Comparison of ENCODE assay signal across 2 cellular contexts in the genomic region with DNA sequence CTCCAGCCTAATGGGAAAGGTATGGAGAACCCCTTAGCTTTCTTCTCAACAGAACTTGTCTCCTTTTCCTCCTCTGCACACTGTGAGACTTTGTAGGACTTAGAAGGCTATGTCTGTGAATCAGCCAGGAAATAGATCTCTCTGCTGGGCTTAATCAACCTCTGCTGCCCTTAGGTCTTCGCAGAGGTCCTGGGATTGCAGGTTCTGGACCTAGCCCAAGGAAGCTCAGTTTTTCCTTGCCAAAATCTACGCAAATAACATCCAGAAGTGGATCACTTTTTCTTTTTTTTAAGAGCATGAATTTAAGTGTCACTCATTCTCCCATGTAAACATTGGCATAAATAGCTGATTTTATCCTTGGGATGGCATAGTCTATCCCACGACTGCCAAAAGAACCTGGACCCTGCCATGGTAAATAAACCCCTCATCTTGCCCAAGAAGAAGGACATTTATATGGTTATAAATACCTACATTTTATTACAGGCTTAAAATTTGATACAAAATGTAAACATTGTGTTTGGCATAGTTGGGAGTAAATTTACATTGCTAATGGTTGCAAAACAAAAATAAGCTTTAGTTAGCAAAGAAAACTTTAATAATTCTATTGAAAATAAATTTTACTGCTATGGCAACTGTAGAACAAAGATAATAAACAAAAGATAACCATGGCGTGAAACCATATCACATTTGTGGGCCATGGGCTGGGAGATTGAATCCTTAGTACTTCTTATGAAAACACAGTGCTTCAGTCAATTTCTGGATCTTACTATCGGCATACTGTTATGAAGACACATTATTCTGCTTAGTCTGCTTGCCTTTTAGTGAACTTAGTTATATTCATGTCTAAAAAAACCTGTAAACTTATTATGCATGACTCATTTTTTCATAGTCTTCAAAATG.
A peak's percentile ranks its signal among the peaks of the same experiment; 100 is the strongest.
TF ChIP-seq lines count a peak whose summit lies in the region.

No MANE protein-coding gene starts in this region.

TF ChIP-seq in A549, 52 proteins besides CTCF, POLR2A, EP300 and RAD21:
- TF ChIP-seq E2F6 (IDR thresholded peaks at IDR 0.05; ENCODE audit: borderline replicate concordance, low read depth): no peak
- TF ChIP-seq RNF2 (IDR thresholded peaks at IDR 0.05; ENCODE audit: borderline replicate concordance, low read depth): no peak
- no peak for TF ChIP-seq FOSL2 (IDR thresholded peaks at IDR 0.05)
- TF ChIP-seq FOSL2 (CRISPR knock-in tag; IDR thresholded peaks at IDR 0.05): 0 out of 2 replicates have a peak, but pooled peaks have one; percentile 23
- TF ChIP-seq HMGXB4 (CRISPR knock-in tag; IDR thresholded peaks at IDR 0.05; ENCODE audit: borderline replicate concordance): no peak
- no peak for TF ChIP-seq GATA3 (IDR thresholded peaks at IDR 0.05; ENCODE audit: borderline replicate concordance)
- TF ChIP-seq FOSB (CRISPR knock-in tag; IDR thresholded peaks at IDR 0.05): no peak
- TF ChIP-seq ZSCAN20 (CRISPR knock-in tag; IDR thresholded peaks at IDR 0.05): no peak
- TF ChIP-seq KDM1A (IDR thresholded peaks at IDR 0.05; ENCODE audit: low read depth): no peak
- no peak for TF ChIP-seq CBX8 (IDR thresholded peaks at IDR 0.05)

TF ChIP-seq in endothelial cell of umbilical vein, 7 proteins besides CTCF, POLR2A, EP300 and RAD21:
- TF ChIP-seq MYC (IDR thresholded peaks at IDR 0.05; ENCODE audit: low read depth, low read length): no peak
